8 cellular contexts compared by ENCODE assay signal in genomic region chr3:102229062-102229655, GRCh38.
A peak's percentile ranks its signal among the peaks of the same experiment; 100 is the strongest.
DNase-seq lines count a peak whose midpoint lies in the region; ATAC-seq and TF ChIP-seq lines count a peak whose summit lies in the region.

No MANE protein-coding gene starts in this region.

- POLR2A ChIA-PET in RWPE1 (lab: Yijun Ruan, JAX; ENCODE audit: low non-redundant PET), result no interaction called here

- H3K79me2 ChIP-seq in osteoblast (ENCODE audit: insufficient read depth, low read length), result no peaks in the 10 kb centered on the region

- no peak overlapping the region for H3K27ac Mint-ChIP-seq in activated T-helper 1 cell treated with anti-CD3 and anti-CD28 coated beads, Interleukin-12 subunit alpha, Interleukin-12 subunit beta, Interleukin-2, Interleukin-4 antibody, amounts not matched to agents 30 ng/mL and 10 ng/mL and 1 ng/mL, durations not matched to agents 14 hours and 24 hours and 36 hours

- CTCF ChIA-PET in RWPE1 (lab: Yijun Ruan, JAX), result interaction anchor here (0.5 to 2.1 kb wide), 27 partner anchors 10 to 1573 kb away, joined by 3 to 38 read pairs (median 3); no protein-coding TSS in a partner anchor

- H3K4me1 Mint-ChIP-seq in activated T-helper 1 cell treated with anti-CD3 and anti-CD28 coated beads, Interleukin-12 subunit alpha, Interleukin-12 subunit beta, Interleukin-2, Interleukin-4 antibody, amounts not matched to agents 30 ng/mL and 10 ng/mL and 1 ng/mL, durations not matched to agents 14 hours and 24 hours and 36 hours (ENCODE audit: low read depth), result peaks cover 20% of the 10 kb centered on the region

- peak overlapping the region; percentile 16 for H2AFZ ChIP-seq in osteoblast (ENCODE audit: low read length)

- intact Hi-C loops in activated T-helper 1 cell treated with anti-CD3 and anti-CD28 coated beads, Interleukin-12 subunit alpha, Interleukin-12 subunit beta, Interleukin-2, Interleukin-4 antibody, amounts not matched to agents 30 ng/mL and 10 ng/mL and 1 ng/mL, durations not matched to agents 14 hours and 24 hours and 36 hours (cut with micrococcal nuclease), result loop anchor here (1.0 to 10.0 kb wide), 5 partner anchors 244 to 542 kb away; partner anchors contain the start of gene RPL24
- intact Hi-C loops in thyroid gland (cut with DNase I), result loop anchor here (5.0 to 10.0 kb wide), 2 partner anchors 306 to 422 kb away; no protein-coding TSS in a partner anchor

- TF ChIP-seq POLR2A in thyroid gland (IDR thresholded peaks at IDR 0.05), result no peak

- H3K4me2 ChIP-seq in osteoblast (ENCODE audit: insufficient read depth, low read length), result peak overlapping the region; percentile 30

- H3K4me3 Mint-ChIP-seq in activated T-helper 1 cell treated with anti-CD3 and anti-CD28 coated beads, Interleukin-12 subunit alpha, Interleukin-12 subunit beta, Interleukin-2, Interleukin-4 antibody, amounts not matched to agents 30 ng/mL and 10 ng/mL and 1 ng/mL, durations not matched to agents 14 hours and 24 hours and 36 hours, result no peak overlapping the region

- H3K27me3 ChIP-seq in osteoblast (ENCODE audit: insufficient read depth, low read length) (peaks cover 1% of the 10 kb centered on the region), thyroid gland (no peaks in the 10 kb centered on the region)

- H3K4me3 ChIP-seq in osteoblast (ENCODE audit: insufficient read depth, low read length) (no peak overlapping the region), thyroid gland (replicated peaks in 1 of 3) (no peak overlapping the region)

- no peak overlapping the region for H3K27ac ChIP-seq in RWPE1
- H3K27ac ChIP-seq in osteoblast (ENCODE audit: low read depth, low read length), result no peak overlapping the region
- no peak overlapping the region for H3K27ac ChIP-seq in thyroid gland

- H4K20me1 ChIP-seq in osteoblast (ENCODE audit: insufficient read depth, low read length), result no peaks in the 10 kb centered on the region

- peaks cover 16% of the 10 kb centered on the region for H3K27me3 Mint-ChIP-seq in activated T-helper 1 cell treated with anti-CD3 and anti-CD28 coated beads, Interleukin-12 subunit alpha, Interleukin-12 subunit beta, Interleukin-2, Interleukin-4 antibody, amounts not matched to agents 30 ng/mL and 10 ng/mL and 1 ng/mL, durations not matched to agents 14 hours and 24 hours and 36 hours (ENCODE audit: insufficient read depth)

- peak; percentile 50 for ATAC-seq in GM21723 (IDR thresholded peaks at IDR 0.05; ENCODE audit: unreplicated experiment)

- WGBS in thyroid gland, 2 donors, result 24 to 26% methylated on average over 7 of the region's 7 CpGs

- TF ChIP-seq CTCF in RWPE1 (conservative IDR thresholded peaks at IDR 0.05; ENCODE audit: low read depth) (peak; percentile 93), osteoblast (IDR thresholded peaks at IDR 0.05; ENCODE audit: extremely low read depth, low read depth, low read length) (peak; percentile 98), thyroid gland (IDR thresholded peaks at IDR 0.05) (peak; percentile 76 to 90 (median 88))

- no peaks in the 10 kb centered on the region for H3K36me3 ChIP-seq in osteoblast (ENCODE audit: insufficient read depth, low read length)
- no peaks in the 10 kb centered on the region for H3K36me3 ChIP-seq in thyroid gland

- no peaks in the 10 kb centered on the region for H3K9me3 Mint-ChIP-seq in activated T-helper 1 cell treated with anti-CD3 and anti-CD28 coated beads, Interleukin-12 subunit alpha, Interleukin-12 subunit beta, Interleukin-2, Interleukin-4 antibody, amounts not matched to agents 30 ng/mL and 10 ng/mL and 1 ng/mL, durations not matched to agents 14 hours and 24 hours and 36 hours

- peak; percentile 72 for DNase-seq in DMS153 treated with DMSO at 0.1 percent for 48 hours (lab: John Stamatoyannopoulos, UW; ENCODE audit: unreplicated experiment)
- DNase-seq in LoVo (ENCODE audit: low spot score), result peak; percentile 76
- DNase-seq in RWPE1 (ENCODE audit: low spot score), result peak; percentile 60
- DNase-seq in activated T-helper 1 cell treated with anti-CD3 and anti-CD28 coated beads, Interleukin-12 subunit alpha, Interleukin-12 subunit beta, Interleukin-2, Interleukin-4 antibody, amounts not matched to agents 30 ng/mL and 10 ng/mL and 1 ng/mL, durations not matched to agents 14 hours and 24 hours and 36 hours (ENCODE audit: low spot score), result peak; percentile 62
- peak; percentile 69 for DNase-seq in foreskin melanocyte
- no peak for DNase-seq in osteoblast (ENCODE audit: insufficient read length, low spot score, missing footprints)
- DNase-seq in thyroid gland, result peak; percentile 69 to 71

- no peaks in the 10 kb centered on the region for H3K4me1 ChIP-seq in osteoblast (ENCODE audit: insufficient read depth, low read length)
- no peaks in the 10 kb centered on the region for H3K4me1 ChIP-seq in thyroid gland

- no peaks in the 10 kb centered on the region for H3K9me3 ChIP-seq in osteoblast (ENCODE audit: low read depth, low read length)
- no peaks in the 10 kb centered on the region for H3K9me3 ChIP-seq in thyroid gland

- H3K36me3 Mint-ChIP-seq in activated T-helper 1 cell treated with anti-CD3 and anti-CD28 coated beads, Interleukin-12 subunit alpha, Interleukin-12 subunit beta, Interleukin-2, Interleukin-4 antibody, amounts not matched to agents 30 ng/mL and 10 ng/mL and 1 ng/mL, durations not matched to agents 14 hours and 24 hours and 36 hours (ENCODE audit: low read depth), result no peaks in the 10 kb centered on the region
